Comparison of ENCODE assay signal across 13 cellular contexts in the genomic region with DNA sequence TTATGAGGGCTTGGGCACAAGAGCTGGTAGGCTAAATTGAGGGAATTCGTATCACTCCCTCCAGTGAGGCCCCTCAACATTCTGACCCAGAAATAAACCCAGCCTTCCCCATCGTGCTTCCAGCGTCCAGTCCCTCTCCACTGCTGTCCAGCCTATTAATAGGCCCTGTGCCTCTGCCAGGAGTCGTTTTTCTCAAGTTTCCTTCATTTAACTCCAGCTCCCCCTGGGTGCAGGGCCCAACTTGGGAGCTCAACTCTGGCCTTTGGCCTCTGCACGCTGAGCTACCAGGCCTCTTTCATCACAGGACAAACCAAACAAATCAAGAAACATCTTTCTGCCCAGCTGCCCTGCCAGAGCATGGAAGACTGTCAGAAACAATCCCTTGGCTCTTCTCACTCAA. TPM values are rescaled to one million over a fixed set of nuclear protein-coding genes. Genes with fewer than 3 reads are reported as not detected.
A peak's percentile ranks its signal among the peaks of the same experiment; 100 is the strongest.
DNase-seq lines count a peak whose midpoint lies in the region; ATAC-seq and TF ChIP-seq lines count a peak whose summit lies in the region.
"Had no signal": no experiment of that assay in that cellular context is flagged by ENCODE, and none has a peak within 500 bp of the region (broad histone marks: within the 10 kb centered on the region; RNA-seq: fewer than 3 reads in every experiment).

No MANE protein-coding gene starts in this region.

- no peaks in the 10 kb centered on the region for H3K27me3 ChIP-seq in ascending aorta
- no peaks in the 10 kb centered on the region for H3K27me3 ChIP-seq in mesenchymal stem cell (ENCODE audit: control insufficient read depth in 1 of 2, insufficient read depth in 1 of 2, low read length in 2 of 2)
- no peaks in the 10 kb centered on the region for H3K27me3 ChIP-seq in CD8-positive, alpha-beta T cell (ENCODE audit: insufficient read depth, low read length)

- H3K27ac Mint-ChIP-seq in CD8-positive, alpha-beta T cell: no peak overlapping the region
- no peak overlapping the region for H3K27ac Mint-ChIP-seq in stimulated activated naive B cell treated with anti-CD40 and anti-IgM and Interleukin-4, amounts not matched to agents 10 μg/mL and 1 μg/mL and 100 μg/mL, for 72 hours

- H3K4ac ChIP-seq in mesenchymal stem cell (ENCODE audit: low read depth in 1 of 2, low read length in 2 of 2): no peak overlapping the region

- H3K36me3 Mint-ChIP-seq in CD8-positive, alpha-beta T cell: no peaks in the 10 kb centered on the region
- peaks cover 0 to 28% of the 10 kb centered on the region in 2 donors for H3K36me3 Mint-ChIP-seq in stimulated activated naive B cell treated with anti-CD40 and anti-IgM and Interleukin-4, amounts not matched to agents 10 μg/mL and 1 μg/mL and 100 μg/mL, for 72 hours

- POLR2A ChIA-PET in CD8-positive, alpha-beta T cell (lab: Charles Lee): no interaction called here

- H2AK5ac ChIP-seq in mesenchymal stem cell (ENCODE audit: low read length, severe bottlenecking): no peak overlapping the region

- H3K18ac ChIP-seq in mesenchymal stem cell (ENCODE audit: low read depth in 1 of 2, low read length in 2 of 2): no peak overlapping the region

- H3K9ac ChIP-seq in mesenchymal stem cell (ENCODE audit: low read length): no peak overlapping the region

- no peak overlapping the region for H3K14ac ChIP-seq in mesenchymal stem cell (ENCODE audit: low read length in 2 of 2)

- no peak overlapping the region for H4K8ac ChIP-seq in mesenchymal stem cell (ENCODE audit: low read length)

- 46% methylated on average over 5 of the region's 5 CpGs for WGBS in mesenchymal stem cell

- no peak overlapping the region for H2BK5ac ChIP-seq in mesenchymal stem cell (ENCODE audit: low read depth, low read length, poor library complexity, severe bottlenecking)

- H2AFZ ChIP-seq in mesenchymal stem cell (ENCODE audit: low read depth, low read length): no peak overlapping the region

- H4K91ac ChIP-seq in mesenchymal stem cell (ENCODE audit: low read length): no peak overlapping the region

- no peak overlapping the region for H3K4me2 ChIP-seq in mesenchymal stem cell (ENCODE audit: low read length, poor library complexity, severe bottlenecking)

- no peaks in the 10 kb centered on the region for H3K9me3 Mint-ChIP-seq in CD8-positive, alpha-beta T cell
- no peaks in the 10 kb centered on the region for H3K9me3 Mint-ChIP-seq in stimulated activated naive B cell treated with anti-CD40 and anti-IgM and Interleukin-4, amounts not matched to agents 10 μg/mL and 1 μg/mL and 100 μg/mL, for 72 hours

- H2BK12ac ChIP-seq in mesenchymal stem cell (ENCODE audit: low read length in 2 of 2): no peak overlapping the region

- H3K27ac ChIP-seq in ascending aorta: peak overlapping the region; percentile 74 to 75
- H3K27ac ChIP-seq in mesenchymal stem cell (ENCODE audit: low read length, poor library complexity, severe bottlenecking): no peak overlapping the region
- peak overlapping the region; percentile 11 for H3K27ac ChIP-seq in substantia nigra (ENCODE audit: low read depth, low read length, poor library complexity, severe bottlenecking)
- no peak overlapping the region for H3K27ac ChIP-seq in CD8-positive, alpha-beta T cell (ENCODE audit: low read depth, low read length)

- CTCF ChIA-PET in CD8-positive, alpha-beta T cell (lab: Charles Lee): interaction anchor here (1.5 to 4.5 kb wide), 3 partner anchors 10 to 27 kb away, joined by 5 to 23 read pairs (median 9); a partner anchor contains a TSS

- H3K79me1 ChIP-seq in mesenchymal stem cell (replicated peaks; ENCODE audit: low read length, poor library complexity, severe bottlenecking): peaks cover 21% of the 10 kb centered on the region

- H3K23ac ChIP-seq in mesenchymal stem cell (ENCODE audit: low read length in 2 of 2): no peak overlapping the region

- DNase-seq in ascending aorta (ENCODE audit: low spot score in 2 of 2) (peak in 1 of 2 donors; percentile 70), foreskin fibroblast (peak; percentile 21 to 56), mesenchymal stem cell (peak; percentile 46), substantia nigra (lab: John Stamatoyannopoulos, UW) (peak in 2 of 49 donors; percentile 8 to 9), SIG-M5 (lab: John Stamatoyannopoulos, UW) (no peak), SW 1271 (lab: John Stamatoyannopoulos, UW) (no peak)
- DNase-seq in CD8-positive, alpha-beta T cell: no peak
- no peak for DNase-seq in stimulated activated naive B cell treated with anti-CD40 and anti-IgM and Interleukin-4, amounts not matched to agents 10 μg/mL and 1 μg/mL and 100 μg/mL, for 72 hours
- DNase-seq: activated T-cell treated with anti-CD3 and anti-CD28 coated beads, Interleukin-2, amount 50 U/mL, for 1 hour; dermis blood vessel endothelial cell; NCI-H2227 treated with DMSO at 0.1 percent for 48 hours; stimulated activated CD4-positive, alpha-beta T cell treated with anti-CD3 and anti-CD28 coated beads, Interleukin-12 subunit alpha, Interleukin-12 subunit beta, amount 100 ng/mL, for 4 hours had no signal

- TF ChIP-seq CTCF in ascending aorta (IDR thresholded peaks at IDR 0.05): peak in 1 of 3 experiments; percentile 9
- TF ChIP-seq CTCF in foreskin fibroblast (IDR thresholded peaks at IDR 0.05; ENCODE audit: low read depth, low read length): no peak
- no peak for TF ChIP-seq CTCF in CD8-positive, alpha-beta T cell (IDR thresholded peaks at IDR 0.05)

- intact Hi-C loops in ascending aorta (cut with DNase I): loop anchor here (2.0 kb wide), 1 partner anchor 14 kb away; no protein-coding TSS in a partner anchor
- intact Hi-C loops in CD8-positive, alpha-beta T cell (cut with DNase I, micrococcal nuclease): no loop called here

- H3K36me3 ChIP-seq in ascending aorta: peaks cover 3 to 16% of the 10 kb centered on the region in 2 donors
- H3K36me3 ChIP-seq in mesenchymal stem cell (ENCODE audit: control insufficient read depth in 1 of 2, insufficient read depth in 2 of 2, low read depth in 1 of 2, low read length in 2 of 2): peaks cover 39 to 54% of the 10 kb centered on the region in 2 experiments
- no peaks in the 10 kb centered on the region for H3K36me3 ChIP-seq in CD8-positive, alpha-beta T cell (ENCODE audit: insufficient read depth, low read length)

- no peaks in the 10 kb centered on the region for H3K4me1 Mint-ChIP-seq in CD8-positive, alpha-beta T cell (ENCODE audit: low read depth)
- H3K4me1 Mint-ChIP-seq in stimulated activated naive B cell treated with anti-CD40 and anti-IgM and Interleukin-4, amounts not matched to agents 10 μg/mL and 1 μg/mL and 100 μg/mL, for 72 hours: peaks cover 6 to 10% of the 10 kb centered on the region in 2 donors

- H3K4me3 ChIP-seq in ascending aorta (no peak overlapping the region), foreskin fibroblast (ENCODE audit: low read depth in 1 of 2, low read length in 2 of 2) (no peak overlapping the region), mesenchymal stem cell (ENCODE audit: insufficient read depth in 1 of 2, low read depth in 1 of 2, low read length in 2 of 2) (no peak overlapping the region)
- H3K4me3 ChIP-seq in CD8-positive, alpha-beta T cell (ENCODE audit: low read depth, low read length): no peak overlapping the region

- no peak overlapping the region for H2BK120ac ChIP-seq in mesenchymal stem cell (ENCODE audit: low read depth, low read length)

- H3K27me3 Mint-ChIP-seq in CD8-positive, alpha-beta T cell (ENCODE audit: low read depth): no peaks in the 10 kb centered on the region
- H3K27me3 Mint-ChIP-seq in stimulated activated naive B cell treated with anti-CD40 and anti-IgM and Interleukin-4, amounts not matched to agents 10 μg/mL and 1 μg/mL and 100 μg/mL, for 72 hours: no peaks in the 10 kb centered on the region

- no peak overlapping the region for H2BK15ac ChIP-seq in mesenchymal stem cell (ENCODE audit: low read depth, poor library complexity, severe bottlenecking)

- H3K4me1 ChIP-seq in ascending aorta (peaks cover 5 to 28% of the 10 kb centered on the region in 2 donors), mesenchymal stem cell (ENCODE audit: control insufficient read depth, insufficient read depth, low read depth, low read length) (peaks cover 12% of the 10 kb centered on the region)
- H3K4me1 ChIP-seq in CD8-positive, alpha-beta T cell (ENCODE audit: insufficient read depth, low read length): no peaks in the 10 kb centered on the region

- no peak overlapping the region for H3K4me3 Mint-ChIP-seq in CD8-positive, alpha-beta T cell
- H3K4me3 Mint-ChIP-seq in stimulated activated naive B cell treated with anti-CD40 and anti-IgM and Interleukin-4, amounts not matched to agents 10 μg/mL and 1 μg/mL and 100 μg/mL, for 72 hours: no peak overlapping the region

- no peak for ATAC-seq in CD8-positive, alpha-beta T cell
- ATAC-seq in stimulated activated naive B cell treated with anti-CD40 and anti-IgM and Interleukin-4, amounts not matched to agents 10 μg/mL and 1 μg/mL and 100 μg/mL, for 72 hours (replicated peaks): no peak

- H3K9me3 ChIP-seq in ascending aorta (no peaks in the 10 kb centered on the region), mesenchymal stem cell (ENCODE audit: control insufficient read depth, low read length) (no peaks in the 10 kb centered on the region)
- no peaks in the 10 kb centered on the region for H3K9me3 ChIP-seq in CD8-positive, alpha-beta T cell (ENCODE audit: low read length)

RNA-seq across cellular contexts. Expression of a gene that starts 10.0 kb away (rescaled TPM):
- 3.0 TPM for total RNA-seq in ascending aorta
- 5.8 TPM for polyA plus RNA-seq in mesenchymal stem cell (2013, experiment 1 of 2)
- polyA plus RNA-seq in mesenchymal stem cell (2013, experiment 2 of 2): 5.7 TPM
- under 1 TPM; 0.30 to 0.50 TPM for total RNA-seq in CD8-positive, alpha-beta T cell

RNA-seq across cellular contexts. Expression of a gene that starts 23.6 kb away (rescaled TPM):
- not detected for total RNA-seq in ascending aorta
- not detected for polyA plus RNA-seq in mesenchymal stem cell (2013, experiment 1 of 2)
- not detected for polyA plus RNA-seq in mesenchymal stem cell (2013, experiment 2 of 2)
- total RNA-seq in CD8-positive, alpha-beta T cell: not detected
- total RNA-seq: dermis blood vessel endothelial cell had no signal
- polyA plus RNA-seq: neural cell had no signal

RNA-seq across cellular contexts. Expression of a gene that starts 33.5 kb away (rescaled TPM):
- total RNA-seq in ascending aorta: 135 TPM
- polyA plus RNA-seq in mesenchymal stem cell (2013, experiment 1 of 2): 289 TPM
- 256 TPM for polyA plus RNA-seq in mesenchymal stem cell (2013, experiment 2 of 2)
- total RNA-seq in CD8-positive, alpha-beta T cell: 10 to 100 TPM; 28.4 to 30.5 TPM

Comparison
In these comparisons a context has a peak if more than half of its experiments do, and no peak if none do; other contexts are left out.
1. DNase-seq: peak in foreskin fibroblast (2 of 2) and mesenchymal stem cell (single experiment); none in SIG-M5 (single experiment), CD8-positive, alpha-beta T cell (0 of 7), SW 1271 (0 of 2) and stimulated activated naive B cell treated with anti-CD40 and anti-IgM and Interleukin-4, amounts not matched to agents 10 μg/mL and 1 μg/mL and 100 μg/mL, for 72 hours (single experiment).
2. H3K27ac ChIP-seq: peak in ascending aorta (2 of 2) and substantia nigra (single experiment); none in mesenchymal stem cell (single experiment) and CD8-positive, alpha-beta T cell (single experiment).